ENCODE assay signal across 26 cellular contexts in genomic region chr10:8544500-8544899, GRCh38.
"Had no signal": no experiment of that assay in that cellular context is flagged by ENCODE, and none has a peak within 500 bp of the region (broad histone marks: within the 10 kb centered on the region; RNA-seq: fewer than 3 reads in every experiment).

No MANE protein-coding gene starts in this region.

- H3K4me3 Mint-ChIP-seq: activated CD4-positive, alpha-beta T cell treated with anti-CD3 and anti-CD28 coated beads, Interleukin-2, amount 10 ng/mL, durations not matched to agents 24 days and 14 days; activated CD8-positive, alpha-beta memory T cell treated with anti-CD3 and anti-CD28 coated beads, Interleukin-2, amount 10 ng/mL, durations not matched to agents 7 days and 5 days; activated naive CD4-positive, alpha-beta T cell treated with anti-CD3 and anti-CD28 coated beads, Interleukin-2, amount 50 U/mL, for 24 hours; activated T-cell treated with anti-CD3 and anti-CD28 coated beads, Interleukin-2, amount 50 U/mL, for 24 hours; activated T-helper 1 cell treated with anti-CD3 and anti-CD28 coated beads, Interleukin-12 subunit alpha, Interleukin-12 subunit beta, Interleukin-2, Interleukin-4 antibody, amounts not matched to agents 30 ng/mL and 10 ng/mL and 1 ng/mL, durations not matched to agents 14 hours and 24 hours and 36 hours; T-helper 2 cell treated with Interferon-gamma antibody and Interleukin-4, amounts not matched to agents 5 μg/mL and 100 μg/mL, for 36 hours; WTC11 had no signal

- H3K4me1 ChIP-seq: Peyer's patch, SJSA1 had no signal

- H3K27me3 ChIP-seq: Peyer's patch, SJSA1 had no signal

- H3K9me3 ChIP-seq: Peyer's patch, SJSA1 had no signal

- H3K36me3 Mint-ChIP-seq: activated CD8-positive, alpha-beta memory T cell treated with anti-CD3 and anti-CD28 coated beads, Interleukin-2, amount 10 ng/mL, durations not matched to agents 7 days and 5 days; activated naive CD4-positive, alpha-beta T cell treated with anti-CD3 and anti-CD28 coated beads, Interleukin-2, amount 50 U/mL, for 24 hours; WTC11 had no signal

- H3K27ac Mint-ChIP-seq: activated CD4-positive, alpha-beta T cell treated with anti-CD3 and anti-CD28 coated beads, Interleukin-2, amount 10 ng/mL, durations not matched to agents 24 days and 14 days; activated CD8-positive, alpha-beta memory T cell treated with anti-CD3 and anti-CD28 coated beads, Interleukin-2, amount 10 ng/mL, durations not matched to agents 7 days and 5 days; activated naive CD4-positive, alpha-beta T cell treated with anti-CD3 and anti-CD28 coated beads, Interleukin-2, amount 50 U/mL, for 24 hours; activated T-cell treated with anti-CD3 and anti-CD28 coated beads, Interleukin-2, amount 50 U/mL, for 24 hours; activated T-helper 1 cell treated with anti-CD3 and anti-CD28 coated beads, Interleukin-12 subunit alpha, Interleukin-12 subunit beta, Interleukin-2, Interleukin-4 antibody, amounts not matched to agents 30 ng/mL and 10 ng/mL and 1 ng/mL, durations not matched to agents 14 hours and 24 hours and 36 hours; T-helper 2 cell treated with Interferon-gamma antibody and Interleukin-4, amounts not matched to agents 5 μg/mL and 100 μg/mL, for 36 hours; WTC11 had no signal

- H3K4me3 ChIP-seq: K562, Peyer's patch, SJSA1 had no signal

- FAIRE-seq: K562 had no signal

- H3K4me1 Mint-ChIP-seq: activated CD4-positive, alpha-beta T cell treated with anti-CD3 and anti-CD28 coated beads, Interleukin-2, amount 10 ng/mL, durations not matched to agents 24 days and 14 days; activated CD8-positive, alpha-beta memory T cell treated with anti-CD3 and anti-CD28 coated beads, Interleukin-2, amount 10 ng/mL, durations not matched to agents 7 days and 5 days; WTC11 had no signal

- H3K27me3 Mint-ChIP-seq: activated naive CD4-positive, alpha-beta T cell treated with anti-CD3 and anti-CD28 coated beads, Interleukin-2, amount 50 U/mL, for 24 hours had no signal

- ATAC-seq: activated CD8-positive, alpha-beta memory T cell treated with anti-CD3 and anti-CD28 coated beads, Interleukin-2, amount 10 ng/mL, durations not matched to agents 7 days and 5 days; K562; SK-N-SH treated with all-trans-retinoic acid at 6 μM for 48 hours; WTC11 had no signal

- H3K36me3 ChIP-seq: Peyer's patch, SJSA1 had no signal

- H3K27ac ChIP-seq: Peyer's patch, RWPE1, SJSA1 had no signal

- DNase-seq: activated CD4-positive, alpha-beta T cell treated with anti-CD3 and anti-CD28 coated beads for 1 hour; activated CD4-positive, alpha-beta T cell treated with anti-CD3 and anti-CD28 coated beads, Interleukin-2, amount 10 ng/mL, durations not matched to agents 24 days and 14 days; activated CD4-positive, alpha-beta T cell treated with anti-CD3 and anti-CD28 coated beads, Interleukin-2, amount 50 U/mL, for 48 hours; activated CD8-positive, alpha-beta memory T cell treated with anti-CD3 and anti-CD28 coated beads, Interleukin-2, amount 10 ng/mL, durations not matched to agents 7 days and 5 days; activated effector memory CD4-positive, alpha-beta T cell treated with Interleukin-2 at 50 U/mL for 16 hours; activated naive CD4-positive, alpha-beta T cell; activated T-cell treated with anti-CD3 and anti-CD28 coated beads, Interleukin-2, amount 50 U/mL, for 24 hours; aorta; Kasumi-1; NCI-H1048; NCI-H146; NCI-H187 treated with DMSO at 0.1 percent for 48 hours; NCI-H226; NCI-H526 treated with DMSO at 0.1 percent for 48 hours; NCI-H82; Peyer's patch; SHP77; SW 1271 had no signal

- H3K9me3 Mint-ChIP-seq: activated CD4-positive, alpha-beta T cell treated with anti-CD3 and anti-CD28 coated beads, Interleukin-2, amount 10 ng/mL, durations not matched to agents 24 days and 14 days; activated naive CD4-positive, alpha-beta T cell treated with anti-CD3 and anti-CD28 coated beads, Interleukin-2, amount 50 U/mL, for 24 hours; activated T-helper 1 cell treated with anti-CD3 and anti-CD28 coated beads, Interleukin-12 subunit alpha, Interleukin-12 subunit beta, Interleukin-2, Interleukin-4 antibody, amounts not matched to agents 30 ng/mL and 10 ng/mL and 1 ng/mL, durations not matched to agents 14 hours and 24 hours and 36 hours had no signal
